26 cellular contexts compared by ENCODE assay signal in the genomic region with DNA sequence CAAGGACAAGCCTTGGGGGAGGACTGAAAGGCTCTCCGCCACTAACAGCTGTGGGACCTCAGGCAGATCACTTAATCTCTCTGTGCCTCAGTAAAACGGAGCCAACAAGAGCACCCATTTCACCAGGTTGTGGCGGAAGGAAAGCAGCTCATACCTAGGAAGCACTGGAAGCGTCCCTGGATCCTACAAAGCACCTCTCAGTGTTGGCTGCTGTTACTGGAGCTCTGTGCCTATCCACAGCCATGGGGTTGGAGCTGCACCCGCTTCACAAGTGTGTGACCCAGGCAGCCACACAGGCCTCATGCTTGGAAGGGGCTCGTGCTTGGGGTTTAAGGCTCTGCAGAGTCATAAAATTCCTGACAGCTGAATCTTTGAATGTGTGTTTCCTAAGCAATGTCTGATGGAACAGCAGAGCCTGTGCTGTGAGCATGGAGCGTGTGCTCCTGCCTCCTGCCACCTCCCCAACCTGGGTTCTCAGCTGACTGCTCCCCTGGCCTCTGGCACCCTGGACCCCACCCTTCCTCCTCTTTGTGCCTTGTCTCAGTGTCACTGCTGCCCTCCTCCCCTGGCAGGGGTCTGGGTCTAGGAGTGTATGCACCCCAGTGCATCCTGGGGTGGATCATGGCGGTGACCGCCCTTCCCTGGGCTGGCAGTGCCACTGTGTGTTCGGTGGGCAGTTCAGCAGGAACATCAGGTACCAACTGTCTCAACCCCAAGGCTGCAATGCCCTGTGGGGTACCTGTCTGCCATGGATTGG. TPM values are rescaled to one million over a fixed set of nuclear protein-coding genes. Genes with fewer than 3 reads are reported as not detected.
DNase-seq lines count a peak whose midpoint lies in the region; ATAC-seq, FAIRE-seq and TF ChIP-seq lines count a peak whose summit lies in the region.
"Had no signal": no experiment of that assay in that cellular context is flagged by ENCODE, and none has a peak within 500 bp of the region (broad histone marks: within the 10 kb centered on the region; RNA-seq: fewer than 3 reads in every experiment).

No MANE protein-coding gene starts in this region.

- H3F3A ChIP-seq in GM23248 (ENCODE audit: insufficient read depth) = peaks cover 5% of the 10 kb centered on the region; the same call in 1 of the 2 replicates

- peaks cover 76% of the 10 kb centered on the region for H3K27me3 Mint-ChIP-seq in astrocyte (ENCODE audit: low read depth, unreplicated experiment)

- peaks cover 9% of the 10 kb centered on the region for H3K9me3 Mint-ChIP-seq in astrocyte (ENCODE audit: unreplicated experiment)
- H3K9me3 Mint-ChIP-seq: activated CD4-positive, alpha-beta memory T cell treated with anti-CD3 and anti-CD28 coated beads for 36 hours; natural killer cell treated with Interleukin-12 subunit alpha and Interleukin-12 subunit beta and Interleukin-15 and Interleukin-18, amount 100 ng/mL, for 72 hours; T-helper 1 cell treated with Interleukin-12 subunit alpha and Interleukin-12 subunit beta and Interleukin-4 antibody, amounts not matched to agents 30 μg/mL and 1 μg/mL, for 36 hours had no signal

- H3K4me2 ChIP-seq in GM23248 (ENCODE audit: unreplicated experiment) (no peak overlapping the region), astrocyte (ENCODE audit: low read length) (peak overlapping the region; percentile 10)

- no peak overlapping the region for H3K27ac ChIP-seq in GM23248
- no peak overlapping the region for H3K27ac ChIP-seq in astrocyte (ENCODE audit: low read depth, low read length)
- H3K27ac ChIP-seq: coronary artery, prostate gland, SJCRH30, vagina had no signal

- FAIRE-seq in astrocyte (lab: Jason Lieb, UNC) = no peak
- no peak for FAIRE-seq in urothelium cell line (lab: Jason Lieb, UNC)
- FAIRE-seq: endometrium had no signal

- peak; percentile 17 for DNase-seq in AG04449 (ENCODE audit: low read depth, low spot score)
- peak; percentile 71 for DNase-seq in GM23248
- peak; percentile 48 for DNase-seq in astrocyte (ENCODE audit: low read depth)
- peak; percentile 64 to 70 for DNase-seq in foreskin fibroblast
- DNase-seq in NCI-H1417 treated with DMSO at 0.1 percent for 48 hours (lab: John Stamatoyannopoulos, UW) = no peak
- DNase-seq in urothelium cell line (ENCODE audit: low spot score) = no peak
- DNase-seq: activated CD4-positive, alpha-beta memory T cell treated with anti-CD3 and anti-CD28 coated beads for 36 hours; activated T-cell treated with anti-CD3 and anti-CD28 coated beads for 4 hours; anterior cingulate cortex; CD4-positive, alpha-beta memory T cell; DMS53; foreskin melanocyte; left cardiac atrium; mesendoderm; NCI-H1417; NCI-H774; OCI-M1; SJCRH30 had no signal

- no peak overlapping the region for H3K4me3 ChIP-seq in AG04449 (ENCODE audit: low read depth, low read length)
- no peak overlapping the region for H3K4me3 ChIP-seq in GM23248
- H3K4me3 ChIP-seq in astrocyte (ENCODE audit: insufficient read depth, low read depth, low read length) = no peak overlapping the region
- H3K4me3 ChIP-seq in foreskin fibroblast (ENCODE audit: low read depth in 1 of 2, low read length in 2 of 2) = no peak overlapping the region
- H3K4me3 ChIP-seq: coronary artery, prostate gland, SJCRH30, vagina had no signal

- ATAC-seq in HG03135 (IDR thresholded peaks at IDR 0.05; ENCODE audit: unreplicated experiment) (no peak), HG02870 (IDR thresholded peaks at IDR 0.05; ENCODE audit: unreplicated experiment) (no peak)
- ATAC-seq: left cardiac atrium; natural killer cell treated with Interleukin-12 subunit alpha and Interleukin-12 subunit beta and Interleukin-15 and Interleukin-18, amount 100 ng/mL, for 72 hours had no signal

- H3K27ac Mint-ChIP-seq in astrocyte (ENCODE audit: unreplicated experiment) = no peak overlapping the region
- H3K27ac Mint-ChIP-seq: activated CD4-positive, alpha-beta memory T cell treated with anti-CD3 and anti-CD28 coated beads for 36 hours; CD4-positive, alpha-beta memory T cell; natural killer cell treated with Interleukin-12 subunit alpha and Interleukin-12 subunit beta and Interleukin-15 and Interleukin-18, amount 100 ng/mL, for 72 hours; T-helper 1 cell treated with Interleukin-12 subunit alpha and Interleukin-12 subunit beta and Interleukin-4 antibody, amounts not matched to agents 30 μg/mL and 1 μg/mL, for 36 hours had no signal

- H3K27me3 ChIP-seq in GM23248 (replicated peaks; ENCODE audit: insufficient read depth) = peaks cover 62% of the 10 kb centered on the region
- H3K27me3 ChIP-seq in astrocyte (ENCODE audit: insufficient read depth, low read length) = peaks cover 41% of the 10 kb centered on the region
- H3K27me3 ChIP-seq: vagina had no signal

- H3K79me2 ChIP-seq in GM23248 (ENCODE audit: insufficient read depth) (no peaks in the 10 kb centered on the region), astrocyte (ENCODE audit: insufficient read depth, low read length) (no peaks in the 10 kb centered on the region)

- H3K9ac ChIP-seq in GM23248 (no peak overlapping the region), astrocyte (ENCODE audit: low read length) (no peak overlapping the region)

- H3K4me1 ChIP-seq in GM23248 (ENCODE audit: insufficient read depth) = no peaks in the 10 kb centered on the region
- peaks cover 14% of the 10 kb centered on the region for H3K4me1 ChIP-seq in astrocyte (ENCODE audit: insufficient read depth, low read length)
- H3K4me1 ChIP-seq: SJCRH30 had no signal

- POLR2A ChIA-PET in AG04449 (lab: Yijun Ruan, JAX) = no interaction called here

- no peak overlapping the region for H3K4me3 Mint-ChIP-seq in astrocyte (ENCODE audit: unreplicated experiment)
- H3K4me3 Mint-ChIP-seq: activated CD4-positive, alpha-beta memory T cell treated with anti-CD3 and anti-CD28 coated beads for 36 hours; natural killer cell treated with Interleukin-12 subunit alpha and Interleukin-12 subunit beta and Interleukin-15 and Interleukin-18, amount 100 ng/mL, for 72 hours; T-helper 1 cell treated with Interleukin-12 subunit alpha and Interleukin-12 subunit beta and Interleukin-4 antibody, amounts not matched to agents 30 μg/mL and 1 μg/mL, for 36 hours had no signal

- no peaks in the 10 kb centered on the region for H4K20me1 ChIP-seq in GM23248 (ENCODE audit: insufficient read depth)
- peaks cover 10% of the 10 kb centered on the region for H4K20me1 ChIP-seq in astrocyte (ENCODE audit: insufficient read depth, low read length)

- H3K36me3 ChIP-seq in GM23248 (ENCODE audit: low read depth) (no peaks in the 10 kb centered on the region), astrocyte (ENCODE audit: insufficient read depth, low read length) (no peaks in the 10 kb centered on the region)
- H3K36me3 ChIP-seq: prostate gland, SJCRH30, vagina had no signal

- H2AFZ ChIP-seq in GM23248 (no peak overlapping the region), astrocyte (ENCODE audit: low read depth, low read length) (no peak overlapping the region)

- no peaks in the 10 kb centered on the region for H3K36me3 Mint-ChIP-seq in astrocyte (ENCODE audit: low read depth, unreplicated experiment)
- H3K36me3 Mint-ChIP-seq: activated CD4-positive, alpha-beta memory T cell treated with anti-CD3 and anti-CD28 coated beads for 36 hours; CD4-positive, alpha-beta memory T cell; natural killer cell treated with Interleukin-12 subunit alpha and Interleukin-12 subunit beta and Interleukin-15 and Interleukin-18, amount 100 ng/mL, for 72 hours had no signal

- no peaks in the 10 kb centered on the region for H3K9me3 ChIP-seq in GM23248 (ENCODE audit: low read depth)
- H3K9me3 ChIP-seq in astrocyte (ENCODE audit: insufficient read depth, low read depth, low read length) = peaks cover 13% of the 10 kb centered on the region
- H3K9me3 ChIP-seq: prostate gland, SJCRH30, vagina had no signal

- 46 to 50% methylated on average over 10 of the region's 10 CpGs for WGBS in GM23248 (ENCODE audit: low coverage in 1 of 2, low lambda C conversion rate in 2 of 2, missing lambda C conversion rate in 2 of 2), 2 experiments

- TF ChIP-seq CTCF in AG04449 (IDR thresholded peaks at IDR 0.05; ENCODE audit: insufficient read depth, low read length, missing control alignments) (no peak), astrocyte (IDR thresholded peaks at IDR 0.05; ENCODE audit: insufficient read depth, low read depth, low read length) (no peak), foreskin fibroblast (IDR thresholded peaks at IDR 0.05; ENCODE audit: low read depth, low read length) (no peak)

- H3K4me1 Mint-ChIP-seq in astrocyte (ENCODE audit: low read depth, unreplicated experiment) = peaks cover 15% of the 10 kb centered on the region

- in situ Hi-C loops in GM23248 (cut with MboI) = no loop called here

- CTCF ChIA-PET in AG04449 (lab: Yijun Ruan, JAX) = interaction anchor here (1.1 to 11.5 kb wide), 2 partner anchors 12 to 13 kb away, joined by 3 to 112 read pairs; no protein-coding TSS in a partner anchor

- no peaks in the 10 kb centered on the region for H3K9me2 ChIP-seq in GM23248 (ENCODE audit: insufficient read depth)

RNA-seq across cellular contexts. Expression of gene MAN2B2, which starts 14.4 kb away (rescaled TPM):
- total RNA-seq in GM23248 (2014; rRNA removed; shearing (Covaris generic)) = 40.1 and 50.1 TPM in 2 replicates
- 28.7 and 30.5 TPM in 2 replicates for polyA plus RNA-seq in GM23248 (2016; fragmentation: Nextera tagmentation; extraction: Ambion mirVana)
- 32.2 and 36.1 TPM in 2 replicates for total RNA-seq in astrocyte

Comparison
In these comparisons a context has a peak if more than half of its experiments do, and no peak if none do; other contexts are left out.
1. DNase-seq: peak in AG04449 (single experiment), GM23248 (single experiment), astrocyte (single experiment) and foreskin fibroblast (2 of 2); none in NCI-H1417 treated with DMSO at 0.1 percent for 48 hours (single experiment) and urothelium cell line (single experiment).